ENCODE assay signal across 11 cellular contexts in genomic region chr9:113154471-113154870, GRCh38. TPM values are rescaled to one million over a fixed set of nuclear protein-coding genes. Genes with fewer than 3 reads are reported as not detected.
DNase-seq lines count a peak whose midpoint lies in the region; ATAC-seq and TF ChIP-seq lines count a peak whose summit lies in the region.
"Had no signal": no experiment of that assay in that cellular context is flagged by ENCODE, and none has a peak within 500 bp of the region (broad histone marks: within the 10 kb centered on the region; RNA-seq: fewer than 3 reads in every experiment).

No MANE protein-coding gene starts in this region.

- ATAC-seq in naive thymus-derived CD4-positive, alpha-beta T cell: peak; percentile 17

- in situ Hi-C loops in GM13977 (cut with MboI; ENCODE audit: low pct_unique_long_range_greater_than_20kb, low sequenced_read_pairs, unreplicated experiment): no loop called here

- H3K4me1 ChIP-seq in naive thymus-derived CD4-positive, alpha-beta T cell (ENCODE audit: control insufficient read depth in 2 of 2, insufficient read depth in 2 of 2, low read length in 2 of 2): peaks cover 13 to 15% of the 10 kb centered on the region in 2 donors

- peak overlapping the region in 6 of 9 donors; percentile 7 to 85 (median 77) for H3K27ac Mint-ChIP-seq in naive thymus-derived CD4-positive, alpha-beta T cell

- H3K9me3 ChIP-seq in naive thymus-derived CD4-positive, alpha-beta T cell (ENCODE audit: control insufficient read depth in 2 of 3, low read length in 3 of 3): no peaks in the 10 kb centered on the region
- H3K9me3 ChIP-seq: thoracic aorta had no signal

- no peaks in the 10 kb centered on the region for H3K9me3 Mint-ChIP-seq in naive thymus-derived CD4-positive, alpha-beta T cell

- POLR2A ChIA-PET in naive thymus-derived CD4-positive, alpha-beta T cell (lab: Charles Lee): no interaction called here

- CTCF ChIA-PET in naive thymus-derived CD4-positive, alpha-beta T cell (lab: Charles Lee): interaction anchor here (0.6 kb wide), 1 partner anchor 124 kb away, joined by 3 read pairs; no protein-coding TSS in a partner anchor

- H3K4me3 Mint-ChIP-seq in naive thymus-derived CD4-positive, alpha-beta T cell: no peak overlapping the region

- H3K27ac ChIP-seq in coronary artery: peak overlapping the region in 1 of 2 donors; percentile 64
- no peak overlapping the region for H3K27ac ChIP-seq in naive thymus-derived CD4-positive, alpha-beta T cell (ENCODE audit: low read depth, low read length)
- H3K27ac ChIP-seq: thoracic aorta had no signal

- intact Hi-C loops in naive thymus-derived CD4-positive, alpha-beta T cell (cut with micrococcal nuclease): loop anchor here (5.0 to 10.0 kb wide), 3 partner anchors 420 to 1672 kb away; partner anchors contain the start of genes ECPAS (in 1 of the 2) and INIP (in 1 of the 2)

- H3K4me3 ChIP-seq in coronary artery: peak overlapping the region; percentile 17
- no peak overlapping the region for H3K4me3 ChIP-seq in naive thymus-derived CD4-positive, alpha-beta T cell (ENCODE audit: low read length)
- H3K4me3 ChIP-seq: thoracic aorta had no signal

- peaks cover 0 to 9% (median 0%) of the 10 kb centered on the region in 3 experiments for H3K36me3 ChIP-seq in naive thymus-derived CD4-positive, alpha-beta T cell (ENCODE audit: control insufficient read depth in 2 of 3, insufficient read depth in 3 of 3, low read length in 3 of 3)

- H3K36me3 Mint-ChIP-seq in naive thymus-derived CD4-positive, alpha-beta T cell: peaks cover 0 to 12% (median 8%) of the 10 kb centered on the region in 5 donors

- H3K4me1 Mint-ChIP-seq in naive thymus-derived CD4-positive, alpha-beta T cell: peaks cover 26 to 55% (median 45%) of the 10 kb centered on the region in 7 donors

- no peaks in the 10 kb centered on the region for H3K27me3 Mint-ChIP-seq in naive thymus-derived CD4-positive, alpha-beta T cell

- DNase-seq in AG20443 (ENCODE audit: low spot score) (peak; percentile 85), MV-4-11 (lab: John Stamatoyannopoulos, UW) (peak; percentile 74), coronary artery (ENCODE audit: low spot score) (no peak), NCI-H1105 (lab: John Stamatoyannopoulos, UW) (no peak), 8988T (no peak), NCI-H2107 (lab: John Stamatoyannopoulos, UW) (no peak), GM13977 (ENCODE audit: low spot score) (no peak)
- no peak for DNase-seq in naive thymus-derived CD4-positive, alpha-beta T cell
- DNase-seq: activated T-cell treated with anti-CD3 and anti-CD28 coated beads, Interleukin-2, amount 50 U/mL, for 1 hour; MM.1S had no signal

- TF ChIP-seq CTCF in coronary artery (IDR thresholded peaks at IDR 0.05): no peak
- no peak for TF ChIP-seq CTCF in GM13977 (IDR thresholded peaks at IDR 0.05; ENCODE audit: extremely low read depth, insufficient read depth, missing control alignments)

- H3K27me3 ChIP-seq in naive thymus-derived CD4-positive, alpha-beta T cell (ENCODE audit: control insufficient read depth in 2 of 2, insufficient read depth in 2 of 2, low read length in 2 of 2): no peaks in the 10 kb centered on the region

RNA-seq across cellular contexts. Expression of gene SLC31A2, which starts 3.7 kb away (rescaled TPM):
- total RNA-seq in naive thymus-derived CD4-positive, alpha-beta T cell: 10 to 100 TPM in 1 of 5 experiments, 1 to 10 TPM in 4; 5.3 to 39.2 (median 5.4) TPM
- polyA plus RNA-seq in naive thymus-derived CD4-positive, alpha-beta T cell: 1 to 10 TPM; 2.7 to 4.9 TPM

Comparison
In these comparisons a context has a peak if more than half of its experiments do, and no peak if none do; other contexts are left out.
1. DNase-seq: peak in AG20443 (single experiment) and MV-4-11 (single experiment); none in coronary artery (single experiment), naive thymus-derived CD4-positive, alpha-beta T cell (0 of 9), NCI-H1105 (single experiment), 8988T (single experiment), NCI-H2107 (single experiment) and GM13977 (single experiment).